Comparison of ENCODE assay signal across 8 cellular contexts in genomic region chr1:65431111-65431705, GRCh38. TPM values are rescaled to one million over a fixed set of nuclear protein-coding genes. Genes with fewer than 3 reads are reported as not detected.
DNase-seq lines count a peak whose midpoint lies in the region; ATAC-seq and TF ChIP-seq lines count a peak whose summit lies in the region.

No MANE protein-coding gene starts in this region.

- peak; percentile 41 for DNase-seq in CD1c-positive myeloid dendritic cell (ENCODE audit: extremely low spot score)
- DNase-seq in NCI-H1092 treated with DMSO at 0.1 percent for 48 hours (lab: John Stamatoyannopoulos, UW) = peak; percentile 2
- no peak for DNase-seq in activated CD8-positive, alpha-beta T cell treated with anti-CD3 and anti-CD28 coated beads, Interleukin-2, amount 10 ng/mL, durations not matched to agents 7 days and 5 days
- DNase-seq in kidney epithelial cell (ENCODE audit: low read depth) = no peak
- DNase-seq in activated naive CD4-positive, alpha-beta T cell treated with Interleukin-2 at 50 U/mL for 16 hours = no peak
- DNase-seq in activated T-cell treated with anti-CD3 and anti-CD28 coated beads, Interleukin-2, amount 50 U/mL, for 4 hours = no peak

- POLR2A ChIA-PET in activated CD8-positive, alpha-beta T cell treated with anti-CD3 and anti-CD28 coated beads, Interleukin-2, amount 10 ng/mL, durations not matched to agents 7 days and 5 days (lab: Charles Lee) = no interaction called here

- H3K9me3 Mint-ChIP-seq in activated CD8-positive, alpha-beta T cell treated with anti-CD3 and anti-CD28 coated beads, Interleukin-2, amount 10 ng/mL, durations not matched to agents 7 days and 5 days (ENCODE audit: insufficient read depth) = no peaks in the 10 kb centered on the region
- H3K9me3 Mint-ChIP-seq in activated T-cell treated with anti-CD3 and anti-CD28 coated beads, Interleukin-2, amount 50 U/mL, for 4 hours = no peaks in the 10 kb centered on the region

- no peak overlapping the region for H3K27ac Mint-ChIP-seq in activated CD8-positive, alpha-beta T cell treated with anti-CD3 and anti-CD28 coated beads, Interleukin-2, amount 10 ng/mL, durations not matched to agents 7 days and 5 days

- ATAC-seq in GM18907 (IDR thresholded peaks at IDR 0.05; ENCODE audit: unreplicated experiment) = peak; percentile 72
- ATAC-seq in activated CD8-positive, alpha-beta T cell treated with anti-CD3 and anti-CD28 coated beads, Interleukin-2, amount 10 ng/mL, durations not matched to agents 7 days and 5 days = peak; percentile 49
- no peak for ATAC-seq in HG03039 (IDR thresholded peaks at IDR 0.05; ENCODE audit: unreplicated experiment)
- ATAC-seq in activated T-cell treated with anti-CD3 and anti-CD28 coated beads, Interleukin-2, amount 50 U/mL, for 4 hours = no peak

- peaks cover 9% of the 10 kb centered on the region for H3K4me1 Mint-ChIP-seq in activated CD8-positive, alpha-beta T cell treated with anti-CD3 and anti-CD28 coated beads, Interleukin-2, amount 10 ng/mL, durations not matched to agents 7 days and 5 days (ENCODE audit: low read depth)
- peaks cover 2% of the 10 kb centered on the region for H3K4me1 Mint-ChIP-seq in activated T-cell treated with anti-CD3 and anti-CD28 coated beads, Interleukin-2, amount 50 U/mL, for 4 hours (ENCODE audit: low read depth)

- H3K27me3 ChIP-seq in kidney epithelial cell (ENCODE audit: control insufficient read depth, insufficient read depth, low read length) = no peaks in the 10 kb centered on the region

- peak; percentile 56 for TF ChIP-seq CTCF in kidney epithelial cell (IDR thresholded peaks at IDR 0.05; ENCODE audit: insufficient read depth, low read length, poor library complexity, severe bottlenecking)

- peaks cover 17% of the 10 kb centered on the region for H3K36me3 Mint-ChIP-seq in activated CD8-positive, alpha-beta T cell treated with anti-CD3 and anti-CD28 coated beads, Interleukin-2, amount 10 ng/mL, durations not matched to agents 7 days and 5 days (ENCODE audit: low read depth)
- H3K36me3 Mint-ChIP-seq in activated T-cell treated with anti-CD3 and anti-CD28 coated beads, Interleukin-2, amount 50 U/mL, for 4 hours (ENCODE audit: insufficient read depth) = peaks cover 11% of the 10 kb centered on the region

- CTCF ChIA-PET in activated CD8-positive, alpha-beta T cell treated with anti-CD3 and anti-CD28 coated beads, Interleukin-2, amount 10 ng/mL, durations not matched to agents 7 days and 5 days (lab: Charles Lee) = interaction anchor here (0.7 to 5.6 kb wide), 17 partner anchors 9 to 1015 kb away, joined by 3 to 61 read pairs (median 4); partner anchors contain the start of genes LEPR and LEPROT

- H3K36me3 ChIP-seq in kidney epithelial cell (ENCODE audit: control insufficient read depth, insufficient read depth, low read length) = no peaks in the 10 kb centered on the region

- H3K4me3 ChIP-seq in kidney epithelial cell (ENCODE audit: low read depth, low read length) = no peak overlapping the region

- no peaks in the 10 kb centered on the region for H3K27me3 Mint-ChIP-seq in activated CD8-positive, alpha-beta T cell treated with anti-CD3 and anti-CD28 coated beads, Interleukin-2, amount 10 ng/mL, durations not matched to agents 7 days and 5 days (ENCODE audit: low read depth)
- H3K27me3 Mint-ChIP-seq in activated T-cell treated with anti-CD3 and anti-CD28 coated beads, Interleukin-2, amount 50 U/mL, for 4 hours (ENCODE audit: low read depth) = no peaks in the 10 kb centered on the region

- no peak overlapping the region for H3K4me3 Mint-ChIP-seq in activated CD8-positive, alpha-beta T cell treated with anti-CD3 and anti-CD28 coated beads, Interleukin-2, amount 10 ng/mL, durations not matched to agents 7 days and 5 days
- no peak overlapping the region for H3K4me3 Mint-ChIP-seq in activated T-cell treated with anti-CD3 and anti-CD28 coated beads, Interleukin-2, amount 50 U/mL, for 4 hours

RNA-seq across cellular contexts. Expression of gene LEPR, which starts 10.7 kb away (rescaled TPM):
- total RNA-seq in activated CD8-positive, alpha-beta T cell treated with anti-CD3 and anti-CD28 coated beads, Interleukin-2, amount 10 ng/mL, durations not matched to agents 7 days and 5 days = 1 to 10 TPM; 1.3 TPM
- 10.2 and 11.6 TPM in 2 replicates for total RNA-seq in kidney epithelial cell
- total RNA-seq in activated T-cell treated with anti-CD3 and anti-CD28 coated beads, Interleukin-2, amount 50 U/mL, for 4 hours = under 1 TPM; 0.32 to 0.38 (median 0.38) TPM

RNA-seq across cellular contexts. Expression of gene LEPROT, which starts 10.7 kb away (rescaled TPM):
- total RNA-seq in activated CD8-positive, alpha-beta T cell treated with anti-CD3 and anti-CD28 coated beads, Interleukin-2, amount 10 ng/mL, durations not matched to agents 7 days and 5 days = 10 to 100 TPM; 12.3 to 13.2 TPM
- total RNA-seq in kidney epithelial cell = 59.6 and 67.9 TPM in 2 replicates
- total RNA-seq in activated T-cell treated with anti-CD3 and anti-CD28 coated beads, Interleukin-2, amount 50 U/mL, for 4 hours = 10 to 100 TPM; 12.6 to 15.7 (median 12.6) TPM

Comparison
In these comparisons a context has a peak if more than half of its experiments do, and no peak if none do; other contexts are left out.
1. DNase-seq: peak in CD1c-positive myeloid dendritic cell (single experiment) and NCI-H1092 treated with DMSO at 0.1 percent for 48 hours (single experiment); none in activated CD8-positive, alpha-beta T cell treated with anti-CD3 and anti-CD28 coated beads, Interleukin-2, amount 10 ng/mL, durations not matched to agents 7 days and 5 days (single experiment), kidney epithelial cell (single experiment), activated naive CD4-positive, alpha-beta T cell treated with Interleukin-2 at 50 U/mL for 16 hours (single experiment) and activated T-cell treated with anti-CD3 and anti-CD28 coated beads, Interleukin-2, amount 50 U/mL, for 4 hours (single experiment).
2. ATAC-seq: peak in GM18907 (single experiment) and activated CD8-positive, alpha-beta T cell treated with anti-CD3 and anti-CD28 coated beads, Interleukin-2, amount 10 ng/mL, durations not matched to agents 7 days and 5 days (single experiment); none in HG03039 (single experiment) and activated T-cell treated with anti-CD3 and anti-CD28 coated beads, Interleukin-2, amount 50 U/mL, for 4 hours (0 of 2).